Comparison of ENCODE assay signal across 1 cellular context in genomic region chr2:42787424-42787787, GRCh38.
TF ChIP-seq lines count a peak whose summit lies in the region.

No MANE protein-coding gene starts in this region.

TF ChIP-seq in HepG2, 621 proteins besides CTCF, POLR2A, EP300 and RAD21 (continued from another document and continues in another):
- TF ChIP-seq ZNF687 (CRISPR knock-in tag; IDR thresholded peaks at IDR 0.05) (peak; percentile 62), KMT2A (CRISPR knock-in tag; IDR thresholded peaks at IDR 0.05) (no peak), ZNF138 (CRISPR knock-in tag; IDR thresholded peaks at IDR 0.05; ENCODE audit: low read depth) (no peak), MEF2D (CRISPR knock-in tag; IDR thresholded peaks at IDR 0.05) (no peak), NFYC (CRISPR knock-in tag; IDR thresholded peaks at IDR 0.05) (no peak), AKNA (CRISPR knock-in tag; IDR thresholded peaks at IDR 0.05; ENCODE audit: borderline replicate concordance) (no peak), CENPX (CRISPR knock-in tag; IDR thresholded peaks at IDR 0.05) (no peak), ZNF766 (CRISPR knock-in tag; IDR thresholded peaks at IDR 0.05; ENCODE audit: borderline replicate concordance) (no peak), SRSF9 (IDR thresholded peaks at IDR 0.05; ENCODE audit: borderline replicate concordance, insufficient read depth, low read depth, low read length, poor library complexity, severe bottlenecking) (no peak), BHLHE40 (IDR thresholded peaks at IDR 0.05; ENCODE audit: low read length) (no peak), PBX2 (CRISPR knock-in tag; IDR thresholded peaks at IDR 0.05) (no peak), ATRX (CRISPR knock-in tag; IDR thresholded peaks at IDR 0.05; ENCODE audit: borderline replicate concordance) (no peak), ZMYM2 (CRISPR knock-in tag; IDR thresholded peaks at IDR 0.05) (0 out of 2 replicates have a peak, but pooled peaks have one; percentile 62), ESRRA (CRISPR knock-in tag; IDR thresholded peaks at IDR 0.05; ENCODE audit: low read depth) (no peak), RAD51 (IDR thresholded peaks at IDR 0.05; ENCODE audit: borderline replicate concordance) (no peak), NCOR1 (IDR thresholded peaks at IDR 0.05; ENCODE audit: borderline replicate concordance, low read length) (no peak), THAP11 (CRISPR knock-in tag; IDR thresholded peaks at IDR 0.05) (0 out of 2 replicates have a peak, but pooled peaks have one; percentile 20), HOXA3 (CRISPR knock-in tag; IDR thresholded peaks at IDR 0.05) (peak; percentile 41; the same call in 1 of the 2 replicates), ZBTB39 (CRISPR knock-in tag; IDR thresholded peaks at IDR 0.05) (no peak), ZNF782 (CRISPR knock-in tag; IDR thresholded peaks at IDR 0.05; ENCODE audit: borderline replicate concordance) (no peak), CEBPB (IDR thresholded peaks at IDR 0.05; ENCODE audit: borderline replicate concordance, low read depth, low read length) (no peak), ZUFSP (CRISPR knock-in tag; IDR thresholded peaks at IDR 0.05; ENCODE audit: borderline replicate concordance) (no peak), XBP1 (CRISPR knock-in tag; IDR thresholded peaks at IDR 0.05) (no peak), RCOR2 (CRISPR knock-in tag; IDR thresholded peaks at IDR 0.05) (0 out of 2 replicates have a peak, but pooled peaks have one; percentile 30), SKI (IDR thresholded peaks at IDR 0.05; ENCODE audit: partially characterized antibody) (peak; percentile 32), KDM6A (CRISPR knock-in tag; IDR thresholded peaks at IDR 0.05; ENCODE audit: low read depth) (no peak), HOXA7 (CRISPR knock-in tag; IDR thresholded peaks at IDR 0.05) (no peak), GMEB1 (CRISPR knock-in tag; IDR thresholded peaks at IDR 0.05; ENCODE audit: borderline replicate concordance) (no peak), ZNF768 (CRISPR knock-in tag; IDR thresholded peaks at IDR 0.05) (0 out of 2 replicates have a peak, but pooled peaks have one; percentile 1), ZNF574 (CRISPR knock-in tag; IDR thresholded peaks at IDR 0.05) (peak; percentile 17; the same call in 1 of the 2 replicates), ELF4 (CRISPR knock-in tag; IDR thresholded peaks at IDR 0.05; ENCODE audit: borderline replicate concordance) (no peak), ZFX (CRISPR knock-in tag; IDR thresholded peaks at IDR 0.05; ENCODE audit: low read depth) (0 out of 2 replicates have a peak, but pooled peaks have one; percentile 34), ZNF570 (CRISPR knock-in tag; IDR thresholded peaks at IDR 0.05; ENCODE audit: borderline replicate concordance) (no peak), DMTF1 (CRISPR knock-in tag; IDR thresholded peaks at IDR 0.05) (no peak), ZSCAN25 (CRISPR knock-in tag; IDR thresholded peaks at IDR 0.05) (peak; percentile 47; the same call in 1 of the 2 replicates), ZNF383 (CRISPR knock-in tag; IDR thresholded peaks at IDR 0.05; ENCODE audit: borderline replicate concordance) (no peak), RFX5 (IDR thresholded peaks at IDR 0.05; ENCODE audit: low read depth, low read length) (no peak), GABPA (IDR thresholded peaks at IDR 0.05; ENCODE audit: low read depth, low read length) (no peak), GABPA (CRISPR knock-in tag; IDR thresholded peaks at IDR 0.05; ENCODE audit: low read depth) (no peak), ZNF713 (CRISPR knock-in tag; IDR thresholded peaks at IDR 0.05) (no peak), FOSL1 (CRISPR knock-in tag; IDR thresholded peaks at IDR 0.05; ENCODE audit: borderline replicate concordance) (no peak), CAMTA2 (CRISPR knock-in tag; IDR thresholded peaks at IDR 0.05; ENCODE audit: borderline replicate concordance) (no peak)
